Comparison of ENCODE assay signal across 11 cellular contexts in genomic region chr2:12155308-12156061, GRCh38.
DNase-seq lines count a peak whose midpoint lies in the region; ATAC-seq and TF ChIP-seq lines count a peak whose summit lies in the region.
"Had no signal": no experiment of that assay in that cellular context is flagged by ENCODE, and none has a peak within 500 bp of the region (broad histone marks: within the 10 kb centered on the region; RNA-seq: fewer than 3 reads in every experiment).

No MANE protein-coding gene starts in this region.

- no peak overlapping the region for H3K4me3 ChIP-seq in AG10803 (ENCODE audit: low read length)

- no peak for TF ChIP-seq CTCF in AG10803 (conservative IDR thresholded peaks at IDR 0.05; ENCODE audit: low read length)

- ATAC-seq in GM19023 (IDR thresholded peaks at IDR 0.05; ENCODE audit: unreplicated experiment) (no peak), HG03045 (IDR thresholded peaks at IDR 0.05; ENCODE audit: unreplicated experiment) (no peak)
- ATAC-seq: activated T-cell treated with anti-CD3 and anti-CD28 coated beads, Interleukin-2, amount 50 U/mL, for 72 hours had no signal

- DNase-seq in AG10803 (ENCODE audit: low read depth) (peak; percentile 86), NCI-H226 (peak; percentile 52), dedifferentiated amniotic fluid mesenchymal stem cell (ENCODE audit: extremely low spot score) (peak; percentile 83), lung microvascular endothelial cell (ENCODE audit: low read depth in 2 of 2) (peak; percentile 84 to 97), activated gamma-delta T cell treated with Interleukin-2 at 50 U/mL for 16 hours (no peak)
- DNase-seq in activated T-cell treated with anti-CD3 and anti-CD28 coated beads, Interleukin-2, amount 50 U/mL, for 1 hour: no peak
- DNase-seq: activated T-cell treated with anti-CD3 and anti-CD28 coated beads, Interleukin-2, amount 50 U/mL, for 72 hours; NCI-H1092 treated with DMSO at 0.1 percent for 48 hours; nucleus accumbens had no signal

Comparison
In these comparisons a context has a peak if more than half of its experiments do, and no peak if none do; other contexts are left out.
1. DNase-seq: peak in AG10803 (single experiment), NCI-H226 (single experiment), dedifferentiated amniotic fluid mesenchymal stem cell (single experiment) and lung microvascular endothelial cell (2 of 2); none in activated gamma-delta T cell treated with Interleukin-2 at 50 U/mL for 16 hours (single experiment) and activated T-cell treated with anti-CD3 and anti-CD28 coated beads, Interleukin-2, amount 50 U/mL, for 1 hour (single experiment).